ENCODE assay signal across 8 cellular contexts in the genomic region with DNA sequence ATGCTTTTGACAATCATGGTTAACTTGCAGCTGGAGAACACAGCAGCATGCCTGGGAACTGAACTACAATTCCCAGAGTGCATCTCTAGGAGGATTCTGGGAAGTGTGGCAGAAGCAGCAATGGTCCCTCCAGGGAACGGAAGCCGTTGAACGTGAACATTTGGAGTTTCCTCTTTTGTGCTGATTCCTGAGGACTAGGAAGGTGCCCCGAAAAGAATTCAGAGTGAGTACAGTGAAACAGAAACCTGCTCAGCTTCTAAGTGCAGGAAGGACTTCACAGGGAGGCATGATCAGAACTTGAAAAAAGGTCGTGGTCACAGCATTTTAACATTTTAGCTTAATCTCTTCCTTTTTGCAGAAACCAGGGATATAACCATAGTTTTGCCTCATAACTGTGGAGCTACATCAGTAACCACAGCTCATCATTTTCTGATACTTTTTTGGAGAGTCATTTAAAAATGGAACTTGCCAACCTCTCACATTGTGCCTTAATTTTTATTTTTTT. TPM values are rescaled to one million over a fixed set of nuclear protein-coding genes. Genes with fewer than 3 reads are reported as not detected.
DNase-seq lines count a peak whose midpoint lies in the region; ATAC-seq lines count a peak whose summit lies in the region.

A gene (plus strand): TSS at position 111 of the 505 bp plus-strand sequence. CDS start 3,911 bp downstream, outside the sequence.

- no peaks in the 10 kb centered on the region for H4K20me1 ChIP-seq in BLaER1

- H3K4me1 ChIP-seq in BLaER1 = peaks cover 24% of the 10 kb centered on the region

- H3K36me3 ChIP-seq in BLaER1 = peaks cover 18% of the 10 kb centered on the region

- peaks cover 26% of the 10 kb centered on the region for H3K36me3 Mint-ChIP-seq in activated CD4-positive, alpha-beta T cell treated with anti-CD3 and anti-CD28 coated beads for 36 hours (ENCODE audit: low read depth)

- peak within 1 kb of the TSS; percentile 71 for H3K4me3 Mint-ChIP-seq in activated CD4-positive, alpha-beta T cell treated with anti-CD3 and anti-CD28 coated beads for 36 hours

- H3K27me3 Mint-ChIP-seq in activated CD4-positive, alpha-beta T cell treated with anti-CD3 and anti-CD28 coated beads for 36 hours = no peaks in the 10 kb centered on the region

- peak within 1 kb of the TSS; percentile 66 for H3K4me3 ChIP-seq in BLaER1

- H3K27ac ChIP-seq in BLaER1 = peak within 1 kb of the TSS; percentile 76

- H3K27ac Mint-ChIP-seq in activated CD4-positive, alpha-beta T cell treated with anti-CD3 and anti-CD28 coated beads for 36 hours = peak within 1 kb of the TSS; percentile 90

- intact Hi-C loops in activated CD4-positive, alpha-beta T cell treated with anti-CD3 and anti-CD28 coated beads for 36 hours (cut with DNase I, micrococcal nuclease) = loop anchor here (2.0 to 5.0 kb wide), 2 partner anchors 14 to 57 kb away; a partner anchor contains a TSS

- no peaks in the 10 kb centered on the region for H3K27me3 ChIP-seq in BLaER1

- POLR2A ChIA-PET in activated CD4-positive, alpha-beta T cell treated with anti-CD3 and anti-CD28 coated beads for 36 hours (lab: Charles Lee) = interaction anchor here (0.7 to 2.5 kb wide), 3 partner anchors 14 to 54 kb away, joined by 3 to 18 read pairs (median 4); a partner anchor contains a TSS

- peak; percentile 55 for DNase-seq in NCI-H1436 treated with DMSO at 0.1 percent for 48 hours (lab: John Stamatoyannopoulos, UW)
- peak; percentile 60 for DNase-seq in activated CD4-positive, alpha-beta T cell treated with anti-CD3 and anti-CD28 coated beads for 36 hours
- DNase-seq in dermis blood vessel endothelial cell = peak; percentile 86
- DNase-seq in kidney tubule cell (ENCODE audit: low spot score) = peak; percentile 83
- peak; percentile 58 for DNase-seq in stimulated activated CD4-positive, alpha-beta T cell treated with anti-CD3 and anti-CD28 coated beads, Interleukin-15, amount 100 ng/mL, for 24 hours

- peaks cover 14% of the 10 kb centered on the region for H3K4me1 Mint-ChIP-seq in activated CD4-positive, alpha-beta T cell treated with anti-CD3 and anti-CD28 coated beads for 36 hours

- CTCF ChIA-PET in activated CD4-positive, alpha-beta T cell treated with anti-CD3 and anti-CD28 coated beads for 36 hours (lab: Charles Lee) = interaction anchor here (0.8 to 5.5 kb wide), 7 partner anchors 11 to 746 kb away, joined by 3 to 47 read pairs (median 4); a partner anchor contains a TSS

- ATAC-seq in GM21576 (IDR thresholded peaks at IDR 0.05; ENCODE audit: unreplicated experiment) (peak; percentile 71), HG03139 (IDR thresholded peaks at IDR 0.05; ENCODE audit: unreplicated experiment) (no peak)
- peak; percentile 89 for ATAC-seq in activated CD4-positive, alpha-beta T cell treated with anti-CD3 and anti-CD28 coated beads for 36 hours

- H3K4me2 ChIP-seq in BLaER1 = peak within 1 kb of the TSS; percentile 85

- H3K9ac ChIP-seq in BLaER1 = peak within 1 kb of the TSS; percentile 81

- H3K9me3 Mint-ChIP-seq in activated CD4-positive, alpha-beta T cell treated with anti-CD3 and anti-CD28 coated beads for 36 hours (ENCODE audit: low read depth) = peaks cover 6% of the 10 kb centered on the region

- H3K9me3 ChIP-seq in BLaER1 = peaks cover 13% of the 10 kb centered on the region

RNA-seq across cellular contexts. Expression of the gene that starts here (rescaled TPM):
- 1 to 10 TPM; 1.6 to 2.2 TPM for total RNA-seq in activated CD4-positive, alpha-beta T cell treated with anti-CD3 and anti-CD28 coated beads for 36 hours
- total RNA-seq in dermis blood vessel endothelial cell = 1.0 and 2.1 TPM in 2 replicates
